ENCODE assay signal across 16 cellular contexts in the genomic region with DNA sequence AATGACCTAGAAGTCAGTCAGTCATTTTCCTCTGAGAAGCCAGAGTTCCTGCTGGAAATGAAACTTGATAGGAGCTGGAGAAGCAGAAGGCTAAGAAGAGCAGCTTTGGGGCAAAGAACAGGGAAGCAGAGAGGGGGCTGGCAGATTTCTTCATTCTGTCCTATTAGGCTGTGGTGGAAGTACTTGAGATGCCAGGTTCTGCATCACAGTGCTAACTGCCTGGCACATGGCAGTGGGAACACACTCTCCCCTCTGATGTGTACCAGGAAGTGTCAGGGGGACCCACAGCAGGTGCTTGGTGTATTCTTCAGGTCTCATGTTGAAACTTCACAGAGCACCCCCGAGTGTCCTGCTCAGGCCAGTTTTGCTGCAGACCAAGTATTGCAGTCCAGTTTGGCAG.
A peak's percentile ranks its signal among the peaks of the same experiment; 100 is the strongest.
DNase-seq lines count a peak whose midpoint lies in the region; ATAC-seq, FAIRE-seq and TF ChIP-seq lines count a peak whose summit lies in the region.
"Had no signal": no experiment of that assay in that cellular context is flagged by ENCODE, and none has a peak within 500 bp of the region (broad histone marks: within the 10 kb centered on the region; RNA-seq: fewer than 3 reads in every experiment).

No MANE protein-coding gene starts in this region.

- CTCF ChIA-PET in activated B cell treated with CpG ODN at 0.5 μM for 24 hours (lab: Charles Lee), result no interaction called here

- H3K36me3 ChIP-seq in BE2C (no peaks in the 10 kb centered on the region), gastroesophageal sphincter (no peaks in the 10 kb centered on the region)

- H3K4me1 ChIP-seq in BE2C (no peaks in the 10 kb centered on the region; the same call in 1 of the 2 replicates), gastroesophageal sphincter (peaks cover 11 to 87% (median 58%) of the 10 kb centered on the region in 3 donors)

- H3K27ac Mint-ChIP-seq in activated B cell treated with CpG ODN at 0.5 μM for 24 hours (peak overlapping the region; percentile 86), memory B cell (peak overlapping the region; percentile 88)

- H3K4me3 Mint-ChIP-seq in activated B cell treated with CpG ODN at 0.5 μM for 24 hours, result no peak overlapping the region
- H3K4me3 Mint-ChIP-seq in memory B cell, result no peak overlapping the region

- H3K9me3 Mint-ChIP-seq in activated B cell treated with CpG ODN at 0.5 μM for 24 hours (no peaks in the 10 kb centered on the region), memory B cell (peaks cover 3% of the 10 kb centered on the region)

- peak; percentile 40 for DNase-seq in NCI-H2171 treated with DMSO at 0.1 percent for 48 hours (lab: John Stamatoyannopoulos, UW)
- DNase-seq in NCI-H2171 (lab: John Stamatoyannopoulos, UW), result no peak
- DNase-seq in GM18507 (ENCODE audit: extremely low spot score, insufficient read length, low read depth), result no peak
- no peak for DNase-seq in activated B cell treated with CpG ODN at 0.5 μM for 24 hours
- DNase-seq in memory B cell (ENCODE audit: low spot score in 2 of 2), result no peak
- no peak for DNase-seq in BE2C
- no peak for DNase-seq in SIG-M5 (lab: John Stamatoyannopoulos, UW)
- DNase-seq: activated CD8-positive, alpha-beta memory T cell treated with anti-CD3 and anti-CD28 coated beads for 24 hours; Calu3; esophagus squamous epithelium; occipital lobe; testis had no signal

- H3K9me3 ChIP-seq in BE2C, result no peaks in the 10 kb centered on the region
- no peaks in the 10 kb centered on the region for H3K9me3 ChIP-seq in gastroesophageal sphincter
- H3K9me3 ChIP-seq: esophagus squamous epithelium, testis had no signal

- no peaks in the 10 kb centered on the region for H3K27me3 Mint-ChIP-seq in activated B cell treated with CpG ODN at 0.5 μM for 24 hours
- H3K27me3 Mint-ChIP-seq in memory B cell, result no peaks in the 10 kb centered on the region

- POLR2A ChIA-PET in activated B cell treated with CpG ODN at 0.5 μM for 24 hours (lab: Charles Lee), result interaction anchor here (0.9 to 2.8 kb wide), 5 partner anchors 11 to 95 kb away, joined by 3 to 25 read pairs (median 7); partner anchors contain the start of genes SRSF5 and SUSD6

- H3K27ac ChIP-seq in gastroesophageal sphincter, result peak overlapping the region in 2 of 4 donors; percentile 64 to 75
- H3K27ac ChIP-seq: testis had no signal

- peaks cover 41% of the 10 kb centered on the region for H3K36me3 Mint-ChIP-seq in activated B cell treated with CpG ODN at 0.5 μM for 24 hours (ENCODE audit: low read depth)
- H3K36me3 Mint-ChIP-seq in memory B cell, result peaks cover 16% of the 10 kb centered on the region

- H3K4me3 ChIP-seq in BE2C (ENCODE audit: low read depth, low read length) (no peak overlapping the region), gastroesophageal sphincter (no peak overlapping the region)
- H3K4me3 ChIP-seq: coronary artery, esophagus squamous epithelium, testis had no signal

- intact Hi-C loops in activated B cell treated with CpG ODN at 0.5 μM for 24 hours (cut with micrococcal nuclease), result loop anchor here (2.0 to 5.0 kb wide), 2 partner anchors 35 to 54 kb away; no protein-coding TSS in a partner anchor

- H3K4me1 Mint-ChIP-seq in activated B cell treated with CpG ODN at 0.5 μM for 24 hours (peaks cover 94% of the 10 kb centered on the region), memory B cell (peaks cover 80% of the 10 kb centered on the region)

- no peak for TF ChIP-seq POLR2A in gastroesophageal sphincter (IDR thresholded peaks at IDR 0.05)

- H3K27me3 ChIP-seq in BE2C, result no peaks in the 10 kb centered on the region
- H3K27me3 ChIP-seq in gastroesophageal sphincter, result no peaks in the 10 kb centered on the region
- H3K27me3 ChIP-seq: esophagus squamous epithelium, testis had no signal

- ATAC-seq in activated B cell treated with CpG ODN at 0.5 μM for 24 hours (ENCODE audit: low read depth) (no peak), memory B cell (ENCODE audit: low read depth) (no peak), gastroesophageal sphincter (no peak)
- ATAC-seq: HCT116 had no signal

- peak; percentile 33 for FAIRE-seq in GM18507 (lab: Jason Lieb, UNC)
- FAIRE-seq: A204.1 had no signal

- TF ChIP-seq EP300 in gastroesophageal sphincter (IDR thresholded peaks at IDR 0.05), result no peak

- 80% methylated on average over 1 of the region's 1 CpG; no CpG with 5 or more reads in 1 of the 2 donors for WGBS in gastroesophageal sphincter (ENCODE audit: low coverage in 1 of 2), 2 donors

- TF ChIP-seq CTCF in activated B cell treated with CpG ODN at 0.5 μM for 24 hours (IDR thresholded peaks at IDR 0.05) (no peak), BE2C (IDR thresholded peaks at IDR 0.05; ENCODE audit: low read depth, low read length) (no peak), gastroesophageal sphincter (IDR thresholded peaks at IDR 0.05) (no peak)
